Comparison of ENCODE assay signal across 1 cellular context in the genomic region with DNA sequence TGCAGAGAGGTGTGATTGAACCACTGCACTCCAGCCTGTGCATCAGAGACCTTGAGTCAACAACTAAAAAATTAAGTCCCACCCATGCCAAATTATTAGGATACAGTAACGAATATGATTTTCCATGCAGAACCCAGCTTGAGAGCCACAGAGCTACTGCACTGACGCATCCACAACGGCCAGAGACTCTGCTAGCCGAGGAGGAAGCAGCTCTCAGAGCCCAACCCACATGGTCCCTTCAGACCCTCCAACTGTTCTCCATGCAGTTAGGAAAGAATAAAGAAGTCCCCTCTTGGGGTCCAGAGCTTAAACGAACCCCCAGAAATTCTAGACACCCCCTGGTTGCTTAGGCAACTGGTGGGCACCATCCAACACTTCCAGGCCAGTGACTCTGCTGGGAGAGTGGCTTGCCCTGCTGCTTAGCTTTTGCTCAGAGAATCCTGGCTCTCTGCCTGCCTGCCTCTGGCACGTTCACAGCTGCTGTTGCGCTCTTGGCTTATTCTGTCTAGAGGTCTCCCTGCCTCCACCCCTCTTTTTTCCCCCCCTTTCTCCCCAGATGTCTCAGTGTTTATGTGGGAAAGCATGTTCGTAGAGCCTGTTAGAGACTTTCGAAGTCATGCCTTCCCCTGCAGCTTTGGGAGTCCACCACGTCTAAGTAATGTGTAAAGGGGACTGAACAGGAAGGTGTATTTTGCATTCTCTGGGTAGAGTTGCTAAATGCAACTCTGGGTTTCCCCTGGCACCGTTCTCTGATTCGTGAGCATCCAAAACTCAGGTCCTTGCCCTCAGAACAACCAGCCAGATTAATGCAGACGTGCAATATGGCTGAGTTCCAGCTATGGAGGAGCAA.
TF ChIP-seq lines count a peak whose summit lies in the region.

No MANE protein-coding gene starts in this region.

TF ChIP-seq in K562, 482 proteins besides CTCF, POLR2A, EP300 and RAD21:
- TF ChIP-seq, protein P1, sequence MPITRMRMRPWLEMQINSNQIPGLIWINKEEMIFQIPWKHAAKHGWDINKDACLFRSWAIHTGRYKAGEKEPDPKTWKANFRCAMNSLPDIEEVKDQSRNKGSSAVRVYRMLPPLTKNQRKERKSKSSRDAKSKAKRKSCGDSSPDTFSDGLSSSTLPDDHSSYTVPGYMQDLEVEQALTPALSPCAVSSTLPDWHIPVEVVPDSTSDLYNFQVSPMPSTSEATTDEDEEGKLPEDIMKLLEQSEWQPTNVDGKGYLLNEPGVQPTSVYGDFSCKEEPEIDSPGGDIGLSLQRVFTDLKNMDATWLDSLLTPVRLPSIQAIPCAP (CRISPR knock-in tag; IDR thresholded peaks at IDR 0.05; ENCODE audit: borderline replicate concordance): no peak
- TF ChIP-seq, protein P2, sequence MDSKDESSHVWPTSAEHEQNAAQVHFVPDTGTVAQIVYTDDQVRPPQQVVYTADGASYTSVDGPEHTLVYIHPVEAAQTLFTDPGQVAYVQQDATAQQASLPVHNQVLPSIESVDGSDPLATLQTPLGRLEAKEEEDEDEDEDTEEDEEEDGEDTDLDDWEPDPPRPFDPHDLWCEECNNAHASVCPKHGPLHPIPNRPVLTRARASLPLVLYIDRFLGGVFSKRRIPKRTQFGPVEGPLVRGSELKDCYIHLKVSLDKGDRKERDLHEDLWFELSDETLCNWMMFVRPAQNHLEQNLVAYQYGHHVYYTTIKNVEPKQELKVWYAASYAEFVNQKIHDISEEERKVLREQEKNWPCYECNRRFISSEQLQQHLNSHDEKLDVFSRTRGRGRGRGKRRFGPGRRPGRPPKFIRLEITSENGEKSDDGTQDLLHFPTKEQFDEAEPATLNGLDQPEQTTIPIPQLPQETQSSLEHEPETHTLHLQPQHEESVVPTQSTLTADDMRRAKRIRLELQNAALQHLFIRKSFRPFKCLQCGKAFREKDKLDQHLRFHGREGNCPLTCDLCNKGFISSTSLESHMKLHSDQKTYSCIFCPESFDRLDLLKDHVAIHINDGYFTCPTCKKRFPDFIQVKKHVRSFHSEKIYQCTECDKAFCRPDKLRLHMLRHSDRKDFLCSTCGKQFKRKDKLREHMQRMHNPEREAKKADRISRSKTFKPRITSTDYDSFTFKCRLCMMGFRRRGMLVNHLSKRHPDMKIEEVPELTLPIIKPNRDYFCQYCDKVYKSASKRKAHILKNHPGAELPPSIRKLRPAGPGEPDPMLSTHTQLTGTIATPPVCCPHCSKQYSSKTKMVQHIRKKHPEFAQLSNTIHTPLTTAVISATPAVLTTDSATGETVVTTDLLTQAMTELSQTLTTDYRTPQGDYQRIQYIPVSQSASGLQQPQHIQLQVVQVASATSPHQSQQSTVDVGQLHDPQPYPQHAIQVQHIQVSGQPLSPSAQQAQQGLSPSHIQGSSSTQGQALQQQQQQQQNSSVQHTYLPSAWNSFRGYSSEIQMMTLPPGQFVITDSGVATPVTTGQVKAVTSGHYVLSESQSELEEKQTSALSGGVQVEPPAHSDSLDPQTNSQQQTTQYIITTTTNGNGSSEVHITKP (IDR thresholded peaks at IDR 0.05; ENCODE audit: partially characterized antibody): no peak
- TF ChIP-seq ZC3H8 (IDR thresholded peaks at IDR 0.05) (no peak), FOXP1 (CRISPR knock-in tag; IDR thresholded peaks at IDR 0.05) (no peak), JUND (IDR thresholded peaks at IDR 0.05; ENCODE audit: borderline replicate concordance, low read depth, low read length) (no peak), JUND (tag; IDR thresholded peaks at IDR 0.05; ENCODE audit: borderline replicate concordance, low read depth, low read length) (no peak), MEF2D (tag; conservative IDR thresholded peaks at IDR 0.05; ENCODE audit: low read depth) (no peak), KAT2B (IDR thresholded peaks at IDR 0.05; ENCODE audit: low read depth, low read length) (no peak), ADNP (tag; IDR thresholded peaks at IDR 0.05) (no peak)
- TF ChIP-seq, protein P3, sequence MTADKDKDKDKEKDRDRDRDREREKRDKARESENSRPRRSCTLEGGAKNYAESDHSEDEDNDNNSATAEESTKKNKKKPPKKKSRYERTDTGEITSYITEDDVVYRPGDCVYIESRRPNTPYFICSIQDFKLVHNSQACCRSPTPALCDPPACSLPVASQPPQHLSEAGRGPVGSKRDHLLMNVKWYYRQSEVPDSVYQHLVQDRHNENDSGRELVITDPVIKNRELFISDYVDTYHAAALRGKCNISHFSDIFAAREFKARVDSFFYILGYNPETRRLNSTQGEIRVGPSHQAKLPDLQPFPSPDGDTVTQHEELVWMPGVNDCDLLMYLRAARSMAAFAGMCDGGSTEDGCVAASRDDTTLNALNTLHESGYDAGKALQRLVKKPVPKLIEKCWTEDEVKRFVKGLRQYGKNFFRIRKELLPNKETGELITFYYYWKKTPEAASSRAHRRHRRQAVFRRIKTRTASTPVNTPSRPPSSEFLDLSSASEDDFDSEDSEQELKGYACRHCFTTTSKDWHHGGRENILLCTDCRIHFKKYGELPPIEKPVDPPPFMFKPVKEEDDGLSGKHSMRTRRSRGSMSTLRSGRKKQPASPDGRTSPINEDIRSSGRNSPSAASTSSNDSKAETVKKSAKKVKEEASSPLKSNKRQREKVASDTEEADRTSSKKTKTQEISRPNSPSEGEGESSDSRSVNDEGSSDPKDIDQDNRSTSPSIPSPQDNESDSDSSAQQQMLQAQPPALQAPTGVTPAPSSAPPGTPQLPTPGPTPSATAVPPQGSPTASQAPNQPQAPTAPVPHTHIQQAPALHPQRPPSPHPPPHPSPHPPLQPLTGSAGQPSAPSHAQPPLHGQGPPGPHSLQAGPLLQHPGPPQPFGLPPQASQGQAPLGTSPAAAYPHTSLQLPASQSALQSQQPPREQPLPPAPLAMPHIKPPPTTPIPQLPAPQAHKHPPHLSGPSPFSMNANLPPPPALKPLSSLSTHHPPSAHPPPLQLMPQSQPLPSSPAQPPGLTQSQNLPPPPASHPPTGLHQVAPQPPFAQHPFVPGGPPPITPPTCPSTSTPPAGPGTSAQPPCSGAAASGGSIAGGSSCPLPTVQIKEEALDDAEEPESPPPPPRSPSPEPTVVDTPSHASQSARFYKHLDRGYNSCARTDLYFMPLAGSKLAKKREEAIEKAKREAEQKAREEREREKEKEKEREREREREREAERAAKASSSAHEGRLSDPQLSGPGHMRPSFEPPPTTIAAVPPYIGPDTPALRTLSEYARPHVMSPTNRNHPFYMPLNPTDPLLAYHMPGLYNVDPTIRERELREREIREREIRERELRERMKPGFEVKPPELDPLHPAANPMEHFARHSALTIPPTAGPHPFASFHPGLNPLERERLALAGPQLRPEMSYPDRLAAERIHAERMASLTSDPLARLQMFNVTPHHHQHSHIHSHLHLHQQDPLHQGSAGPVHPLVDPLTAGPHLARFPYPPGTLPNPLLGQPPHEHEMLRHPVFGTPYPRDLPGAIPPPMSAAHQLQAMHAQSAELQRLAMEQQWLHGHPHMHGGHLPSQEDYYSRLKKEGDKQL (CRISPR knock-in tag; IDR thresholded peaks at IDR 0.05; ENCODE audit: borderline replicate concordance): no peak
- TF ChIP-seq, protein P4, sequence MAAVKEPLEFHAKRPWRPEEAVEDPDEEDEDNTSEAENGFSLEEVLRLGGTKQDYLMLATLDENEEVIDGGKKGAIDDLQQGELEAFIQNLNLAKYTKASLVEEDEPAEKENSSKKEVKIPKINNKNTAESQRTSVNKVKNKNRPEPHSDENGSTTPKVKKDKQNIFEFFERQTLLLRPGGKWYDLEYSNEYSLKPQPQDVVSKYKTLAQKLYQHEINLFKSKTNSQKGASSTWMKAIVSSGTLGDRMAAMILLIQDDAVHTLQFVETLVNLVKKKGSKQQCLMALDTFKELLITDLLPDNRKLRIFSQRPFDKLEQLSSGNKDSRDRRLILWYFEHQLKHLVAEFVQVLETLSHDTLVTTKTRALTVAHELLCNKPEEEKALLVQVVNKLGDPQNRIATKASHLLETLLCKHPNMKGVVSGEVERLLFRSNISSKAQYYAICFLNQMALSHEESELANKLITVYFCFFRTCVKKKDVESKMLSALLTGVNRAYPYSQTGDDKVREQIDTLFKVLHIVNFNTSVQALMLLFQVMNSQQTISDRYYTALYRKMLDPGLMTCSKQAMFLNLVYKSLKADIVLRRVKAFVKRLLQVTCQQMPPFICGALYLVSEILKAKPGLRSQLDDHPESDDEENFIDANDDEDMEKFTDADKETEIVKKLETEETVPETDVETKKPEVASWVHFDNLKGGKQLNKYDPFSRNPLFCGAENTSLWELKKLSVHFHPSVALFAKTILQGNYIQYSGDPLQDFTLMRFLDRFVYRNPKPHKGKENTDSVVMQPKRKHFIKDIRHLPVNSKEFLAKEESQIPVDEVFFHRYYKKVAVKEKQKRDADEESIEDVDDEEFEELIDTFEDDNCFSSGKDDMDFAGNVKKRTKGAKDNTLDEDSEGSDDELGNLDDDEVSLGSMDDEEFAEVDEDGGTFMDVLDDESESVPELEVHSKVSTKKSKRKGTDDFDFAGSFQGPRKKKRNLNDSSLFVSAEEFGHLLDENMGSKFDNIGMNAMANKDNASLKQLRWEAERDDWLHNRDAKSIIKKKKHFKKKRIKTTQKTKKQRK (IDR thresholded peaks at IDR 0.05; ENCODE audit: borderline replicate concordance, low read depth, low read length): no peak
